8 cellular contexts compared by ENCODE assay signal in the genomic region with DNA sequence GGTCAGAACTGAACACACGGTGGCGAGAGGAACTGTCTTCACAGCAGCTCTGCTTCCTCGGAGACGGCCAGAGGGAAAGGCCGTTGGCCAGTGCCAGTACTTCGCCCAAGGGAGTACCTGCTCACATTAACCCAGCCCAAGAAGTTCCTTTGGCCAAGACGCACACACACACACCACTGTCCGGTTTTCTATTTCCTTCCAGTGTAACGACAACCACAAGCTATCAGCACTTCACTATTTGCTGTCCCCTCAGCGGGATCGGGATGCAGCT. TPM values are rescaled to one million over a fixed set of nuclear protein-coding genes. Genes with fewer than 3 reads are reported as not detected.
DNase-seq lines count a peak whose midpoint lies in the region; ATAC-seq and TF ChIP-seq lines count a peak whose summit lies in the region.

No MANE protein-coding gene starts in this region.

- DNase-seq in DMS 273 (lab: John Stamatoyannopoulos, UW; ENCODE audit: unreplicated experiment) (peak; percentile 70), DMS 273 treated with DMSO at 0.1 percent for 48 hours (lab: John Stamatoyannopoulos, UW) (no peak), OCI-LY7 (ENCODE audit: low spot score) (peak; percentile 72), MCF 10A (ENCODE audit: unreplicated experiment) (no peak), islet precursor cell (peak; percentile 84)
- DNase-seq in stimulated activated effector memory CD8-positive, alpha-beta T cell treated with anti-CD3 and anti-CD28 coated beads, Interleukin-12 subunit alpha, Interleukin-12 subunit beta, amount 100 ng/mL, for 72 hours (ENCODE audit: low spot score in 2 of 2): peak in 1 of 2 donors; percentile 12

- H3K4me1 ChIP-seq in HEK293 (ENCODE audit: control insufficient read depth, insufficient read depth, low read length): peaks cover 11% of the 10 kb centered on the region
- peaks cover 24% of the 10 kb centered on the region for H3K4me1 ChIP-seq in OCI-LY7 (ENCODE audit: insufficient read depth, low read length, poor library complexity, severe bottlenecking)

- POLR2A ChIA-PET in HEK293 (lab: Yijun Ruan, JAX): interaction anchor here (0.7 to 4.3 kb wide), 5 partner anchors 8 to 56 kb away, joined by 3 to 81 read pairs (median 26); a partner anchor contains a TSS
- POLR2A ChIA-PET in OCI-LY7 (lab: Charles Lee): no interaction called here
- POLR2A ChIA-PET in MCF 10A (lab: Yijun Ruan, JAX): interaction anchor here (0.6 to 8.0 kb wide), 12 partner anchors 8 to 814 kb away, joined by 3 to 266 read pairs (median 5); a partner anchor contains a TSS

- intact Hi-C loops in OCI-LY7 (cut with micrococcal nuclease; ENCODE audit: unreplicated experiment) (loop anchor here (2.0 kb wide), 1 partner anchor 57 kb away; a partner anchor contains a TSS), MCF 10A (cut with micrococcal nuclease) (loop anchor here (1.0 to 2.0 kb wide), 2 partner anchors 10 to 49 kb away; a partner anchor contains a TSS)

- H3K36me3 Mint-ChIP-seq in MCF 10A (ENCODE audit: insufficient read depth, unreplicated experiment): peaks cover 22% of the 10 kb centered on the region
- peaks cover 71% of the 10 kb centered on the region for H3K36me3 Mint-ChIP-seq in stimulated activated effector memory CD8-positive, alpha-beta T cell treated with anti-CD3 and anti-CD28 coated beads, Interleukin-12 subunit alpha, Interleukin-12 subunit beta, amount 100 ng/mL, for 72 hours

- H3K4me3 ChIP-seq in HEK293 (ENCODE audit: low read depth, low read length): peak overlapping the region; percentile 99
- H3K4me3 ChIP-seq in OCI-LY7 (ENCODE audit: low read depth, low read length, poor library complexity, severe bottlenecking): peak overlapping the region; percentile 97

- peak overlapping the region; percentile 75 for H2AFZ ChIP-seq in OCI-LY7 (ENCODE audit: low read length)

- TF ChIP-seq CTCF in HEK293 (tag by site-specific recombination; IDR thresholded peaks at IDR 0.05) (no peak), OCI-LY7 (conservative IDR thresholded peaks at IDR 0.05; ENCODE audit: low read length) (0 out of 2 replicates have a peak, but pooled peaks have one; percentile 0), MCF 10A (IDR thresholded peaks at IDR 0.05; ENCODE audit: unreplicated experiment) (no peak)

- H3K36me3 ChIP-seq in HEK293 (ENCODE audit: control insufficient read depth in 2 of 2, insufficient read depth in 1 of 2, low read length in 2 of 2) (peaks cover 4 to 15% of the 10 kb centered on the region in 2 experiments), OCI-LY7 (ENCODE audit: insufficient read depth, low read length) (peaks cover 46% of the 10 kb centered on the region)

- peak overlapping the region; percentile 95 for H3K27ac Mint-ChIP-seq in MCF 10A (ENCODE audit: low read depth, unreplicated experiment)
- peak overlapping the region; percentile 98 for H3K27ac Mint-ChIP-seq in stimulated activated effector memory CD8-positive, alpha-beta T cell treated with anti-CD3 and anti-CD28 coated beads, Interleukin-12 subunit alpha, Interleukin-12 subunit beta, amount 100 ng/mL, for 72 hours

- no peaks in the 10 kb centered on the region for H3K9me2 ChIP-seq in OCI-LY7 (ENCODE audit: insufficient read depth, low read length)

- CTCF ChIA-PET in HEK293 (lab: Yijun Ruan, JAX): interaction anchor here (0.8 to 2.9 kb wide), 2 partner anchors 10 to 61 kb away, joined by 3 to 15 read pairs; a partner anchor contains a TSS
- CTCF ChIA-PET in OCI-LY7 (lab: Charles Lee; ENCODE audit: unreplicated experiment): interaction anchor here (0.5 kb wide), 1 partner anchor 19 kb away, joined by 3 read pairs; no protein-coding TSS in a partner anchor
- CTCF ChIA-PET in MCF 10A (lab: Yijun Ruan, JAX): interaction anchor here (0.7 to 2.2 kb wide), 4 partner anchors 8 to 58 kb away, joined by 4 to 11 read pairs (median 4); a partner anchor contains a TSS

- ATAC-seq in stimulated activated effector memory CD8-positive, alpha-beta T cell treated with anti-CD3 and anti-CD28 coated beads, Interleukin-12 subunit alpha, Interleukin-12 subunit beta, amount 100 ng/mL, for 72 hours: no peak
- no peak for ATAC-seq in GM21447 (IDR thresholded peaks at IDR 0.05; ENCODE audit: unreplicated experiment)

- no peaks in the 10 kb centered on the region for H3K9me3 Mint-ChIP-seq in MCF 10A (ENCODE audit: unreplicated experiment)
- H3K9me3 Mint-ChIP-seq in stimulated activated effector memory CD8-positive, alpha-beta T cell treated with anti-CD3 and anti-CD28 coated beads, Interleukin-12 subunit alpha, Interleukin-12 subunit beta, amount 100 ng/mL, for 72 hours: no peaks in the 10 kb centered on the region

- BruUV-seq in OCI-LY7 (replicated peaks; lab: Mats Ljungman, UMichigan) (no TSS peak), MCF 10A (replicated peaks; lab: Mats Ljungman, UMichigan) (no TSS peak)

- peaks cover 12% of the 10 kb centered on the region for H3K4me1 Mint-ChIP-seq in MCF 10A (ENCODE audit: insufficient read depth, unreplicated experiment)
- peaks cover 23% of the 10 kb centered on the region for H3K4me1 Mint-ChIP-seq in stimulated activated effector memory CD8-positive, alpha-beta T cell treated with anti-CD3 and anti-CD28 coated beads, Interleukin-12 subunit alpha, Interleukin-12 subunit beta, amount 100 ng/mL, for 72 hours

- peaks cover 52% of the 10 kb centered on the region for H3K79me2 ChIP-seq in OCI-LY7 (ENCODE audit: insufficient read depth, low read depth, low read length)

- H3K4me3 Mint-ChIP-seq in MCF 10A (ENCODE audit: unreplicated experiment): peak overlapping the region; percentile 96
- peak overlapping the region; percentile 98 for H3K4me3 Mint-ChIP-seq in stimulated activated effector memory CD8-positive, alpha-beta T cell treated with anti-CD3 and anti-CD28 coated beads, Interleukin-12 subunit alpha, Interleukin-12 subunit beta, amount 100 ng/mL, for 72 hours

- H3K27me3 Mint-ChIP-seq in MCF 10A (ENCODE audit: insufficient read depth, unreplicated experiment): no peaks in the 10 kb centered on the region

- peaks cover 22% of the 10 kb centered on the region for H4K20me1 ChIP-seq in OCI-LY7 (ENCODE audit: insufficient read depth, low read length)

- H3K4me2 ChIP-seq in OCI-LY7 (ENCODE audit: low read length): peak overlapping the region; percentile 88

- no peaks in the 10 kb centered on the region for H3K9me3 ChIP-seq in HEK293 (ENCODE audit: control insufficient read depth, insufficient read depth, low read depth, low read length)
- H3K9me3 ChIP-seq in OCI-LY7 (ENCODE audit: low read length): no peaks in the 10 kb centered on the region

- peak overlapping the region; percentile 95 for H3K27ac ChIP-seq in HEK293 (ENCODE audit: extremely low read depth, low read depth, low read length)
- peak overlapping the region; percentile 95 for H3K27ac ChIP-seq in OCI-LY7 (ENCODE audit: low read depth, low read length, poor library complexity, severe bottlenecking)

TF ChIP-seq in HEK293, 187 proteins besides CTCF, POLR2A, EP300 and RAD21 (continues in another document):
- TF ChIP-seq ZNF514 (tag by site-specific recombination; IDR thresholded peaks at IDR 0.05) (no peak), ZBTB17 (tag by site-specific recombination; IDR thresholded peaks at IDR 0.05) (0 out of 2 replicates have a peak, but pooled peaks have one; percentile 5), ZNF174 (tag by site-specific recombination; IDR thresholded peaks at IDR 0.05) (no peak), ZFP37 (tag by site-specific recombination; IDR thresholded peaks at IDR 0.05) (no peak), ZIC2 (tag by site-specific recombination; IDR thresholded peaks at IDR 0.05) (peak; percentile 51; the same call in 1 of the 2 replicates), TCF7L2 (IDR thresholded peaks at IDR 0.05; ENCODE audit: borderline replicate concordance, low read depth, low read length) (no peak), ZNF335 (tag by site-specific recombination; conservative IDR thresholded peaks at IDR 0.05) (0 out of 2 replicates have a peak, but pooled peaks have one; percentile 4), ZNF670 (tag by site-specific recombination; IDR thresholded peaks at IDR 0.05; ENCODE audit: low read depth) (no peak), ZSCAN16 (tag by site-specific recombination; IDR thresholded peaks at IDR 0.05) (no peak)
- TF ChIP-seq, protein P1, sequence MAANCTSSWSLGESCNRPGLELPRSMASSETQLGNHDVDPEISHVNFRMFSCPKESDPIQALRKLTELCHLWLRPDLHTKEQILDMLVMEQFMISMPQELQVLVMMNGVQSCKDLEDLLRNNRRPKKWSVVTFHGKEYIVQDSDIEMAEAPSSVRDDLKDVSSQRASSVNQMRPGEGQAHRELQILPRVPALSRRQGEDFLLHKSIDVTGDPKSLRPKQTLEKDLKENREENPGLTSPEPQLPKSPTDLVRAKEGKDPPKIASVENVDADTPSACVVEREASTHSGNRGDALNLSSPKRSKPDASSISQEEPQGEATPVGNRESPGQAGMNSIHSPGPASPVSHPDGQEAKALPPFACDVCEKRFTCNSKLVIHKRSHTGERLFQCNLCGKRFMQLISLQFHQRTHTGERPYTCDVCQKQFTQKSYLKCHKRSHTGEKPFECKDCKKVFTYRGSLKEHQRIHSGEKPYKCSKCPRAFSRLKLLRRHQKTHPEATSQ (tag by site-specific recombination; IDR thresholded peaks at IDR 0.05): no peak
- TF ChIP-seq, protein P2, sequence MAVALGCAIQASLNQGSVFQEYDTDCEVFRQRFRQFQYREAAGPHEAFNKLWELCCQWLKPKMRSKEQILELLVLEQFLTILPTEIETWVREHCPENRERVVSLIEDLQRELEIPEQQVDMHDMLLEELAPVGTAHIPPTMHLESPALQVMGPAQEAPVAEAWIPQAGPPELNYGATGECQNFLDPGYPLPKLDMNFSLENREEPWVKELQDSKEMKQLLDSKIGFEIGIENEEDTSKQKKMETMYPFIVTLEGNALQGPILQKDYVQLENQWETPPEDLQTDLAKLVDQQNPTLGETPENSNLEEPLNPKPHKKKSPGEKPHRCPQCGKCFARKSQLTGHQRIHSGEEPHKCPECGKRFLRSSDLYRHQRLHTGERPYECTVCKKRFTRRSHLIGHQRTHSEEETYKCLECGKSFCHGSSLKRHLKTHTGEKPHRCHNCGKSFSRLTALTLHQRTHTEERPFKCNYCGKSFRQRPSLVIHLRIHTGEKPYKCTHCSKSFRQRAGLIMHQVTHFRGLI (tag by site-specific recombination; IDR thresholded peaks at IDR 0.05): no peak

RNA-seq across cellular contexts. Expression of a gene that starts 0.7 kb away (rescaled TPM):
- total RNA-seq in OCI-LY7 (2014; rRNA removed; shearing (Covaris generic)): 66.5 and 76.1 TPM in 2 replicates
- total RNA-seq in OCI-LY7 (2022) (115 and 123 TPM in 2 replicates), MCF 10A (2022) (88.7 and 91.5 TPM in 2 replicates)

RNA-seq across cellular contexts. Expression of a gene that starts 9.2 kb away (rescaled TPM):
- total RNA-seq in OCI-LY7 (2014; rRNA removed; shearing (Covaris generic)): 4.6 and 5.6 TPM in 2 replicates
- 15.3 and 17.3 TPM in 2 replicates for total RNA-seq in OCI-LY7 (2022)
- total RNA-seq in MCF 10A (2022): 7.5 and 9.8 TPM in 2 replicates

RNA-seq across cellular contexts. Expression of a gene that starts 9.3 kb away (rescaled TPM):
- total RNA-seq in OCI-LY7 (2014; rRNA removed; shearing (Covaris generic)): 109 and 124 TPM in 2 replicates
- 154 and 169 TPM in 2 replicates for total RNA-seq in OCI-LY7 (2022)
- 64.7 and 72.2 TPM in 2 replicates for total RNA-seq in MCF 10A (2022)

RNA-seq across cellular contexts. Expression of a gene that starts 47.7 kb away (rescaled TPM):
- total RNA-seq in OCI-LY7 (2014; rRNA removed; shearing (Covaris generic)): 9.4 and 13.9 TPM in 2 replicates
- total RNA-seq in OCI-LY7 (2022): 5.1 and 7.2 TPM in 2 replicates
- total RNA-seq in MCF 10A (2022): 11.8 and 14.7 TPM in 2 replicates

RNA-seq across cellular contexts. Expression of a gene that starts 57.4 kb away (rescaled TPM):
- total RNA-seq in OCI-LY7 (2014; rRNA removed; shearing (Covaris generic)): 20.9 and 22.5 TPM in 2 replicates
- total RNA-seq in OCI-LY7 (2022) (18.6 and 22.6 TPM in 2 replicates), MCF 10A (2022) (5.7 and 10.0 TPM in 2 replicates)

Comparison
In these comparisons a context has a peak if more than half of its experiments do, and no peak if none do; other contexts are left out.
1. DNase-seq: peak in DMS 273 (single experiment), OCI-LY7 (single experiment) and islet precursor cell (single experiment); none in DMS 273 treated with DMSO at 0.1 percent for 48 hours (single experiment) and MCF 10A (single experiment).